In the genomic region with DNA sequence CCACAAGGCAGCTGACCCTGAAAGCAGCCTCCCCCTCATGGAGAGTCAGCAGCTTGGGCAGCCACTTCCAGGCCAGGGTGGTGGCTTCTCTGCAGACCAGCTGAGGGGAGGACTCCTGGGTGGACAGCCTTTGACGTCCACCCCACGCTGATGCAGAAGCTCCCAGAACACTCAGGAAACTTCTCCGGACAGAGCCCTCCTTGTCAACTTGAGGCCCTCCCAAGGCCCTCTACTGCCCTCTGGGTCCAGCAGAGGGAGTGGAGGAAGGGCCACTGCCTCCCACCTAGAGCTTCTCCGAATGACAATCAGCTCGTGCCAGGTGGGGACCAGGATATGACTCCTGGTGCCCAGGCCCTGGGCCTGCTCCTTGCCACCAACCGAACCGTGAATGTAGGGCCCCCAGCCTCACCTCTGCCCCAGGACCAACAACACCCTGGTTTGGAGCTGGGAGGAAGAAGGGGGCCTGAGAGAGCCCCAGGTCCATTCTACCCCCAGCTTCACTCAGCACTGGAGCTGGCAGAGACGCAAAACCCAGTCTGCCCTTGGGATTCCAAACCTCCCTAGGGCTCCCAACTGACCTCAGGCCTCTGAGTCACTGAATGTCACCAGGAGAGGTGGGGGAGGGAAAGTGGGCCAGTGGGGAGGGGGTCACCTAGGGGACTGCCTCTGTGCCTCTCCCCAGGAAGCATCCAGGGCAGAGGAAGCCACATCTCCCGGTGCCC, we compare ENCODE assay signal across 16 cellular contexts. TPM values are rescaled to one million over a fixed set of nuclear protein-coding genes. Genes with fewer than 3 reads are reported as not detected.
A peak's percentile ranks its signal among the peaks of the same experiment; 100 is the strongest.
DNase-seq lines count a peak whose midpoint lies in the region; ATAC-seq and TF ChIP-seq lines count a peak whose summit lies in the region.
"Had no signal": no experiment of that assay in that cellular context is flagged by ENCODE, and none has a peak within 500 bp of the region (broad histone marks: within the 10 kb centered on the region; RNA-seq: fewer than 3 reads in every experiment).

No MANE protein-coding gene starts in this region.

- DNase-seq in GM23248 (peak; percentile 27), left ventricle myocardium superior (no peak), pons (ENCODE audit: low spot score) (peak; percentile 22), NCI-H1694 (lab: John Stamatoyannopoulos, UW) (no peak), hippocampal formation (lab: John Stamatoyannopoulos, UW) (no peak), Karpas-422 (no peak)
- DNase-seq: activated T-cell treated with anti-CD3 and anti-CD28 coated beads, Interleukin-2, amount 50 U/mL, for 48 hours; aorta; COR-L47; NCI-H1417 treated with DMSO at 0.1 percent for 48 hours; NCI-H510A treated with DMSO at 0.1 percent for 48 hours had no signal

- H3K27ac ChIP-seq in GM23248 (no peak overlapping the region), Karpas-422 (ENCODE audit: low read length) (no peak overlapping the region)
- H3K27ac ChIP-seq: SK-N-MC, thoracic aorta had no signal

- H2AFZ ChIP-seq in GM23248 (no peak overlapping the region), Karpas-422 (ENCODE audit: low read length) (no peak overlapping the region)

- H4K20me1 ChIP-seq in GM23248 (ENCODE audit: insufficient read depth): no peaks in the 10 kb centered on the region
- no peaks in the 10 kb centered on the region for H4K20me1 ChIP-seq in Karpas-422 (ENCODE audit: insufficient read depth, low read depth, low read length)

- no peak overlapping the region for H3K9ac ChIP-seq in GM23248
- no peak overlapping the region for H3K9ac ChIP-seq in Karpas-422 (ENCODE audit: low read length)

- no peaks in the 10 kb centered on the region for H3K9me2 ChIP-seq in GM23248 (ENCODE audit: insufficient read depth)
- H3K9me2 ChIP-seq in Karpas-422 (replicated peaks; ENCODE audit: insufficient read depth, low read length): no peaks in the 10 kb centered on the region

- ATAC-seq in SK-N-SH treated with all-trans-retinoic acid at 6 μM for 48 hours: peak; percentile 36
- ATAC-seq in left ventricle myocardium superior: peak; percentile 31
- ATAC-seq in HG02623 (IDR thresholded peaks at IDR 0.05; ENCODE audit: unreplicated experiment): no peak

- H3K4me2 ChIP-seq in GM23248 (ENCODE audit: unreplicated experiment) (no peak overlapping the region), Karpas-422 (ENCODE audit: low read depth, low read length, poor library complexity, severe bottlenecking) (no peak overlapping the region)

- H3K36me3 ChIP-seq in GM23248 (ENCODE audit: low read depth): no peaks in the 10 kb centered on the region
- no peaks in the 10 kb centered on the region for H3K36me3 ChIP-seq in Karpas-422 (ENCODE audit: insufficient read depth, low read length)
- H3K36me3 ChIP-seq: thoracic aorta had no signal

- H3K79me2 ChIP-seq in GM23248 (ENCODE audit: insufficient read depth) (no peaks in the 10 kb centered on the region), Karpas-422 (ENCODE audit: low read length) (no peaks in the 10 kb centered on the region)

- H3K4me3 ChIP-seq in GM23248 (no peak overlapping the region), Karpas-422 (ENCODE audit: low read length) (no peak overlapping the region)
- H3K4me3 ChIP-seq: SK-N-MC, thoracic aorta had no signal

- WGBS in GM23248 (ENCODE audit: low coverage in 1 of 2, low lambda C conversion rate in 2 of 2, missing lambda C conversion rate in 2 of 2), 2 experiments: 54 to 70% methylated on average over 8 to 9 of the region's 9 CpGs

- H3F3A ChIP-seq in GM23248 (ENCODE audit: insufficient read depth): no peaks in the 10 kb centered on the region

- intact Hi-C loops in left ventricle myocardium superior (cut with micrococcal nuclease): no loop called here

- H3K27me3 ChIP-seq in GM23248 (replicated peaks; ENCODE audit: insufficient read depth): peaks cover 13% of the 10 kb centered on the region
- no peaks in the 10 kb centered on the region for H3K27me3 ChIP-seq in Karpas-422 (ENCODE audit: low read length)

- H3K9me3 ChIP-seq in GM23248 (ENCODE audit: low read depth) (no peaks in the 10 kb centered on the region), Karpas-422 (ENCODE audit: low read length) (no peaks in the 10 kb centered on the region)
- H3K9me3 ChIP-seq: thoracic aorta had no signal

- in situ Hi-C loops in GM23248 (cut with MboI): no loop called here

- H3K4me1 ChIP-seq in GM23248 (ENCODE audit: insufficient read depth) (no peaks in the 10 kb centered on the region), Karpas-422 (ENCODE audit: low read length) (no peaks in the 10 kb centered on the region)

TF ChIP-seq in SK-N-SH treated with all-trans-retinoic acid at 6 μM for 48 hours, 23 proteins besides CTCF, POLR2A, EP300 and RAD21 (continues in another document):
- TF ChIP-seq TCF4 (CRISPR knock-in tag; IDR thresholded peaks at IDR 0.05; ENCODE audit: borderline replicate concordance) (no peak), CSDC2 (CRISPR knock-in tag; IDR thresholded peaks at IDR 0.05) (no peak), GLIS3 (CRISPR knock-in tag; IDR thresholded peaks at IDR 0.05) (no peak), ZNF565 (CRISPR knock-in tag; conservative IDR thresholded peaks at IDR 0.05; ENCODE audit: low read depth) (no peak), ZNF8 (CRISPR knock-in tag; IDR thresholded peaks at IDR 0.05) (no peak), ZNF70 (CRISPR knock-in tag; IDR thresholded peaks at IDR 0.05) (no peak)
- TF ChIP-seq, protein P1, sequence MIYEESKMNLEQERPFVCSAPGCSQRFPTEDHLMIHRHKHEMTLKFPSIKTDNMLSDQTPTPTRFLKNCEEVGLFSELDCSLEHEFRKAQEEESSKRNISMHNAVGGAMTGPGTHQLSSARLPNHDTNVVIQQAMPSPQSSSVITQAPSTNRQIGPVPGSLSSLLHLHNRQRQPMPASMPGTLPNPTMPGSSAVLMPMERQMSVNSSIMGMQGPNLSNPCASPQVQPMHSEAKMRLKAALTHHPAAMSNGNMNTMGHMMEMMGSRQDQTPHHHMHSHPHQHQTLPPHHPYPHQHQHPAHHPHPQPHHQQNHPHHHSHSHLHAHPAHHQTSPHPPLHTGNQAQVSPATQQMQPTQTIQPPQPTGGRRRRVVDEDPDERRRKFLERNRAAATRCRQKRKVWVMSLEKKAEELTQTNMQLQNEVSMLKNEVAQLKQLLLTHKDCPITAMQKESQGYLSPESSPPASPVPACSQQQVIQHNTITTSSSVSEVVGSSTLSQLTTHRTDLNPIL (CRISPR knock-in tag; IDR thresholded peaks at IDR 0.05; ENCODE audit: low read depth): no peak
- TF ChIP-seq, protein P2, sequence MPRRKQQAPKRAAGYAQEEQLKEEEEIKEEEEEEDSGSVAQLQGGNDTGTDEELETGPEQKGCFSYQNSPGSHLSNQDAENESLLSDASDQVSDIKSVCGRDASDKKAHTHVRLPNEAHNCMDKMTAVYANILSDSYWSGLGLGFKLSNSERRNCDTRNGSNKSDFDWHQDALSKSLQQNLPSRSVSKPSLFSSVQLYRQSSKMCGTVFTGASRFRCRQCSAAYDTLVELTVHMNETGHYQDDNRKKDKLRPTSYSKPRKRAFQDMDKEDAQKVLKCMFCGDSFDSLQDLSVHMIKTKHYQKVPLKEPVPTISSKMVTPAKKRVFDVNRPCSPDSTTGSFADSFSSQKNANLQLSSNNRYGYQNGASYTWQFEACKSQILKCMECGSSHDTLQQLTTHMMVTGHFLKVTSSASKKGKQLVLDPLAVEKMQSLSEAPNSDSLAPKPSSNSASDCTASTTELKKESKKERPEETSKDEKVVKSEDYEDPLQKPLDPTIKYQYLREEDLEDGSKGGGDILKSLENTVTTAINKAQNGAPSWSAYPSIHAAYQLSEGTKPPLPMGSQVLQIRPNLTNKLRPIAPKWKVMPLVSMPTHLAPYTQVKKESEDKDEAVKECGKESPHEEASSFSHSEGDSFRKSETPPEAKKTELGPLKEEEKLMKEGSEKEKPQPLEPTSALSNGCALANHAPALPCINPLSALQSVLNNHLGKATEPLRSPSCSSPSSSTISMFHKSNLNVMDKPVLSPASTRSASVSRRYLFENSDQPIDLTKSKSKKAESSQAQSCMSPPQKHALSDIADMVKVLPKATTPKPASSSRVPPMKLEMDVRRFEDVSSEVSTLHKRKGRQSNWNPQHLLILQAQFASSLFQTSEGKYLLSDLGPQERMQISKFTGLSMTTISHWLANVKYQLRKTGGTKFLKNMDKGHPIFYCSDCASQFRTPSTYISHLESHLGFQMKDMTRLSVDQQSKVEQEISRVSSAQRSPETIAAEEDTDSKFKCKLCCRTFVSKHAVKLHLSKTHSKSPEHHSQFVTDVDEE (CRISPR knock-in tag; IDR thresholded peaks at IDR 0.05): no peak

RNA-seq across cellular contexts. Expression of a gene that starts 10.9 kb away (rescaled TPM):
- not detected in 2 replicates for total RNA-seq in GM23248 (2014; rRNA removed; shearing (Covaris generic))
- polyA plus RNA-seq in GM23248 (2016; fragmentation: Nextera tagmentation; extraction: Ambion mirVana): not detected in 2 replicates
- total RNA-seq in left ventricle myocardium superior: not detected
- not detected in 2 replicates for total RNA-seq in Karpas-422 (2014; rRNA removed; shearing (Covaris generic); ENCODE audit: low replicate concordance)
- total RNA-seq: aorta, mononuclear cell, thoracic aorta had no signal
- polyA plus RNA-seq: aorta had no signal

RNA-seq across cellular contexts. Expression of a gene that starts 21.5 kb away (rescaled TPM):
- total RNA-seq in GM23248 (2014; rRNA removed; shearing (Covaris generic)): not detected in 2 replicates
- 0.39 TPM in 1 of 2 replicates, not detected in the other for polyA plus RNA-seq in GM23248 (2016; fragmentation: Nextera tagmentation; extraction: Ambion mirVana)
- total RNA-seq in left ventricle myocardium superior: 6.6 TPM
- total RNA-seq in Karpas-422 (2014; rRNA removed; shearing (Covaris generic); ENCODE audit: low replicate concordance): 55.0 and 56.8 TPM in 2 replicates
- total RNA-seq: thoracic aorta had no signal

RNA-seq across cellular contexts. Expression of a gene that starts 43.9 kb away (rescaled TPM):
- not detected in 2 replicates for total RNA-seq in GM23248 (2014; rRNA removed; shearing (Covaris generic))
- polyA plus RNA-seq in GM23248 (2016; fragmentation: Nextera tagmentation; extraction: Ambion mirVana): not detected in 2 replicates
- total RNA-seq in left ventricle myocardium superior: 0.15 TPM
- 0.34 and 1.2 TPM in 2 replicates for total RNA-seq in Karpas-422 (2014; rRNA removed; shearing (Covaris generic); ENCODE audit: low replicate concordance)
- total RNA-seq: thoracic aorta had no signal
- polyA plus RNA-seq: aorta had no signal

RNA-seq across cellular contexts. Expression of a gene that starts 57.9 kb away (rescaled TPM):
- 61.2 and 94.8 TPM in 2 replicates for total RNA-seq in GM23248 (2014; rRNA removed; shearing (Covaris generic))
- polyA plus RNA-seq in GM23248 (2016; fragmentation: Nextera tagmentation; extraction: Ambion mirVana): 90.2 and 93.6 TPM in 2 replicates
- total RNA-seq in left ventricle myocardium superior: 31.2 TPM
- 59.0 and 157 TPM in 2 replicates for total RNA-seq in Karpas-422 (2014; rRNA removed; shearing (Covaris generic); ENCODE audit: low replicate concordance)

Comparison
In these comparisons a context has a peak if more than half of its experiments do, and no peak if none do; other contexts are left out.
1. DNase-seq: peak in GM23248 (single experiment) and pons (single experiment); none in left ventricle myocardium superior (single experiment), NCI-H1694 (single experiment), hippocampal formation (0 of 2) and Karpas-422 (single experiment).